ENCODE assay signal across 8 cellular contexts in genomic region chr6:5205877-5206840, GRCh38. TPM values are rescaled to one million over a fixed set of nuclear protein-coding genes. Genes with fewer than 3 reads are reported as not detected.
DNase-seq lines count a peak whose midpoint lies in the region; ATAC-seq lines count a peak whose summit lies in the region.
"Had no signal": no experiment of that assay in that cellular context is flagged by ENCODE, and none has a peak within 500 bp of the region (broad histone marks: within the 10 kb centered on the region; RNA-seq: fewer than 3 reads in every experiment).

No MANE protein-coding gene starts in this region.

- no peaks in the 10 kb centered on the region for H3K27me3 ChIP-seq in stomach smooth muscle (ENCODE audit: control insufficient read depth in 1 of 2, insufficient read depth in 2 of 2, low read length in 2 of 2)

- DNase-seq in M059J (ENCODE audit: low read depth) = peak; percentile 29
- DNase-seq in hepatic stellate cell (ENCODE audit: low spot score) = peak; percentile 49
- DNase-seq in activated T-cell treated with anti-CD3 and anti-CD28 coated beads for 4 hours = no peak
- no peak for DNase-seq in NCI-H1048 (lab: John Stamatoyannopoulos, UW)

- ATAC-seq in HG02623 (IDR thresholded peaks at IDR 0.05; ENCODE audit: unreplicated experiment) = no peak
- ATAC-seq: left colon had no signal

- H3K9me3 ChIP-seq in stomach smooth muscle (ENCODE audit: control insufficient read depth in 2 of 2, low read length in 2 of 2) = no peaks in the 10 kb centered on the region

- peak overlapping the region; percentile 58 for H3K9ac ChIP-seq in stomach smooth muscle (ENCODE audit: low read length in 2 of 2)

- H3K27ac ChIP-seq in angular gyrus (ENCODE audit: low read depth, low read length) = peak overlapping the region; percentile 96
- H3K27ac ChIP-seq in stomach smooth muscle (ENCODE audit: low read length) = peak overlapping the region; percentile 84

- H3K36me3 ChIP-seq in stomach smooth muscle (ENCODE audit: control insufficient read depth in 2 of 2, insufficient read depth in 2 of 2, low read length in 2 of 2) = no peaks in the 10 kb centered on the region

- peak overlapping the region; percentile 5 to 17 for H3K4me3 ChIP-seq in stomach smooth muscle (ENCODE audit: low read length in 2 of 2)

- H3K4me1 ChIP-seq in stomach smooth muscle (ENCODE audit: control insufficient read depth, insufficient read depth, low read length) = peaks cover 34% of the 10 kb centered on the region

RNA-seq across cellular contexts. Expression of gene LYRM4, which starts 54.6 kb away (rescaled TPM):
- 25.7 and 29.0 TPM in 2 replicates for total RNA-seq in M059J (2014; rRNA removed; shearing (Covaris generic))

RNA-seq across cellular contexts. Expression of gene FARS2, which starts 55.2 kb away (rescaled TPM):
- 24.7 and 28.2 TPM in 2 replicates for total RNA-seq in M059J (2014; rRNA removed; shearing (Covaris generic))

Comparison
In these comparisons a context has a peak if more than half of its experiments do, and no peak if none do; other contexts are left out.
1. DNase-seq: peak in M059J (single experiment) and hepatic stellate cell (single experiment); none in activated T-cell treated with anti-CD3 and anti-CD28 coated beads for 4 hours (single experiment) and NCI-H1048 (single experiment).